Comparison of ENCODE assay signal across 1 cellular context in the genomic region with DNA sequence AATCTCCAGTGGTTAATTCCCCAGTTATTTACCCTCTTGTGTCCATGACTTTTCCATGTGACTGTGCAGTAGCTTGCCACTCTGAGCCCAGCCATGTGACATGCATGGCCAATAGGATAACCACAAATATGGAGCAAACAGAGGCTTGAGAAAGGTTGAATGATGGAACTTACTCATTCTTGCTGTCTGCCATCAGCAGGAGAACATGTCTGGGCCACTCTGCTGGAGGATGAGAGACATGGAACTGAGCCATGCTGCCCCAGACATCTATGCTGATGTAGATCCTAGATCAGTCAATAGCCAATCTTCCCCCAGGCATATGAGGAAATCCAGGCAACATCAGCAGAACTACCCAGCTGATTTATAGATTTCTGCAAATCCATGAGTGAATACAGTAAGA.
TF ChIP-seq lines count a peak whose summit lies in the region.

No MANE protein-coding gene starts in this region.

TF ChIP-seq in SK-N-SH, 30 proteins besides CTCF, POLR2A, EP300 and RAD21 (continued from another document):
- TF ChIP-seq, protein P1, sequence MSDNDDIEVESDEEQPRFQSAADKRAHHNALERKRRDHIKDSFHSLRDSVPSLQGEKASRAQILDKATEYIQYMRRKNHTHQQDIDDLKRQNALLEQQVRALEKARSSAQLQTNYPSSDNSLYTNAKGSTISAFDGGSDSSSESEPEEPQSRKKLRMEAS (IDR thresholded peaks at IDR 0.05; ENCODE audit: low read depth) = no peak
- TF ChIP-seq GABPA (IDR thresholded peaks at IDR 0.05; ENCODE audit: low read depth) (no peak), EZH2phosphoT487 (IDR thresholded peaks at IDR 0.05; ENCODE audit: borderline replicate concordance, low read depth) (no peak), TAF1 (IDR thresholded peaks at IDR 0.05; ENCODE audit: borderline replicate concordance, low read depth, low read length) (no peak), RFX5 (IDR thresholded peaks at IDR 0.05; ENCODE audit: low read length) (no peak)
